12 cellular contexts compared by ENCODE assay signal in the genomic region with DNA sequence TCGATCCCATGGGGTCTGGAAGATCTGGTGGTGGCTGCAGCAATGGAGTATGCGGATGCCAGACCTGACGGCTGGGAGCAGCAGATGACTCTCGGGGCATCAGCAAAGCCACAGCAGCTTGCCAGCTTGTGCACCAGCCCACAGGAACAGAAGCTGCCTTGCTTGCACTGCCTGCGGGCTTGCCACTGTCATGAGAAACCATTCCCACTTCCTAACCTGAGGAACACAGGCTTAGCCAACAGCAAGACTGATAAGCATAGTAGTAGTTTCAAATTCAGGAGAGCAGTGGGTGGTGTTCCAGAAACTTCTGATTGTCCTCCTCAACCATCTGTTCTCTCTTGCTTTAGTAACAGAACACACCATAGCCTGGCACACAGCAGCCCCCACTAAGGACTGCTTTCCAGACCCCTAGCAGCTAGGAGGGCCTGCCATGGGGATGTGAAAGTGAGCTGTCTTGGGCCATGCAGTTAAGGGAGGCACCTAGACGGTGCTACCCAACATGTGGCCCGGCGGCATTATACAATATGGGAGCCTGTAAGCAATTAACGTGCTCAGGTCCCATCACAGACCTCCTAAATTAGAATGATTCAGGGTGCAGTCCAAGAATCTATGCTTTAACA. TPM values are rescaled to one million over a fixed set of nuclear protein-coding genes. Genes with fewer than 3 reads are reported as not detected.
DNase-seq lines count a peak whose midpoint lies in the region; ATAC-seq and TF ChIP-seq lines count a peak whose summit lies in the region.
"Had no signal": no experiment of that assay in that cellular context is flagged by ENCODE, and none has a peak within 500 bp of the region (broad histone marks: within the 10 kb centered on the region; RNA-seq: fewer than 3 reads in every experiment).

No MANE protein-coding gene starts in this region.

- H3K9me3 ChIP-seq in BLaER1 = peaks cover 13% of the 10 kb centered on the region
- no peaks in the 10 kb centered on the region for H3K9me3 ChIP-seq in colonic mucosa
- H3K9me3 ChIP-seq: SJSA1 had no signal

- H3K9me3 Mint-ChIP-seq in nephron = peaks cover under 1% of the 10 kb centered on the region

- peak overlapping the region; percentile 18; the same call in 1 of the 2 replicates for H3K9ac ChIP-seq in BLaER1
- peak overlapping the region; percentile 26 to 64 for H3K9ac ChIP-seq in colonic mucosa (ENCODE audit: low read depth in 2 of 2, low read length in 2 of 2)

- H3K27me3 ChIP-seq in BLaER1 (no peaks in the 10 kb centered on the region), colonic mucosa (no peaks in the 10 kb centered on the region)
- H3K27me3 ChIP-seq: SJSA1 had no signal

- peaks cover 73% of the 10 kb centered on the region for H3K4me1 Mint-ChIP-seq in nephron

- no peaks in the 10 kb centered on the region for H3K27me3 Mint-ChIP-seq in nephron (ENCODE audit: low read depth)

- ATAC-seq in left lobe of liver (no peak), GM21515 (IDR thresholded peaks at IDR 0.05; ENCODE audit: unreplicated experiment) (no peak)

- H3K36me3 ChIP-seq in BLaER1 = peaks cover 30% of the 10 kb centered on the region
- no peaks in the 10 kb centered on the region for H3K36me3 ChIP-seq in colonic mucosa

- H3K27ac ChIP-seq in BLaER1 (no peak overlapping the region), colonic mucosa (peak overlapping the region; percentile 89)
- H3K27ac ChIP-seq: SJSA1 had no signal

- peaks cover 75% of the 10 kb centered on the region for H3K4me1 ChIP-seq in BLaER1
- peaks cover 73% of the 10 kb centered on the region for H3K4me1 ChIP-seq in colonic mucosa

- peak overlapping the region; percentile 49 for H3K4me2 ChIP-seq in BLaER1

- TF ChIP-seq CTCF in colonic mucosa (IDR thresholded peaks at IDR 0.05) = no peak
- TF ChIP-seq CTCF in nephron (IDR thresholded peaks at IDR 0.05; ENCODE audit: unreplicated experiment in 3 of 3) = no peak

- intact Hi-C loops in colonic mucosa (cut with DNase I) = no loop called here

- H4K20me1 ChIP-seq in BLaER1 = peaks cover 91% of the 10 kb centered on the region

- no peak overlapping the region for H3K4me3 Mint-ChIP-seq in nephron

- H3K4me3 ChIP-seq in BLaER1 (no peak overlapping the region), colonic mucosa (no peak overlapping the region)
- H3K4me3 ChIP-seq: SJSA1 had no signal

- H3K36me3 Mint-ChIP-seq in nephron (ENCODE audit: low read depth) = peaks cover 4% of the 10 kb centered on the region

- H3K27ac Mint-ChIP-seq in nephron = peak overlapping the region in 2 of 3 experiments; percentile 61 to 68

- peak; percentile 27 for DNase-seq in NCI-H1694 (lab: John Stamatoyannopoulos, UW)
- DNase-seq in colonic mucosa = no peak
- no peak for DNase-seq in left lobe of liver (ENCODE audit: low spot score)
- no peak for DNase-seq in NCI-H748 treated with DMSO at 0.1 percent for 48 hours (lab: John Stamatoyannopoulos, UW)
- DNase-seq in activated CD8-positive, alpha-beta memory T cell treated with anti-CD3 and anti-CD28 coated beads, Interleukin-2, amount 50 U/mL, for 48 hours = no peak
- DNase-seq: DND-41, foreskin melanocyte, NCI-H1105 treated with DMSO at 0.1 percent for 48 hours had no signal

RNA-seq across cellular contexts. Expression of gene ANXA11, which starts 7.3 kb away (rescaled TPM):
- 100 to 1,000 TPM; 271 to 353 TPM for total RNA-seq in colonic mucosa
- 42.7 TPM for total RNA-seq in left lobe of liver
